Comparison of ENCODE assay signal across 11 cellular contexts in genomic region chr12:117049295-117049694, GRCh38. TPM values are rescaled to one million over a fixed set of nuclear protein-coding genes. Genes with fewer than 3 reads are reported as not detected.
"Had no signal": no experiment of that assay in that cellular context is flagged by ENCODE, and none has a peak within 500 bp of the region (broad histone marks: within the 10 kb centered on the region; RNA-seq: fewer than 3 reads in every experiment).

No MANE protein-coding gene starts in this region.

- H3K27me3 Mint-ChIP-seq: activated naive CD4-positive, alpha-beta T cell treated with anti-CD3 and anti-CD28 coated beads, Interleukin-2, amount 50 U/mL, for 24 hours had no signal

- H3K9me3 ChIP-seq: colonic mucosa, esophagus squamous epithelium, ovary, stomach, vagina had no signal

- DNase-seq: activated CD4-positive, CD25-positive, alpha-beta regulatory T cell; activated T-cell treated with anti-CD3 and anti-CD28 coated beads, Interleukin-2, amount 50 U/mL, for 1 hour; colonic mucosa; esophagus squamous epithelium; foreskin keratinocyte; ovary; small intestine; stomach; T-helper 1 cell had no signal

- H3K4me3 ChIP-seq: colonic mucosa, esophagus squamous epithelium, ovary, stomach, vagina had no signal

- H3K9me3 Mint-ChIP-seq: activated naive CD4-positive, alpha-beta T cell treated with anti-CD3 and anti-CD28 coated beads, Interleukin-2, amount 50 U/mL, for 24 hours had no signal

- H3K36me3 Mint-ChIP-seq: activated naive CD4-positive, alpha-beta T cell treated with anti-CD3 and anti-CD28 coated beads, Interleukin-2, amount 50 U/mL, for 24 hours had no signal

- H3K4me1 ChIP-seq: colonic mucosa, foreskin keratinocyte, vagina had no signal

- H3K27ac ChIP-seq: colonic mucosa, foreskin keratinocyte, ovary, vagina had no signal

- ATAC-seq: foreskin keratinocyte had no signal

- H3K4me3 Mint-ChIP-seq: activated naive CD4-positive, alpha-beta T cell treated with anti-CD3 and anti-CD28 coated beads, Interleukin-2, amount 50 U/mL, for 24 hours had no signal

- H3K27ac Mint-ChIP-seq: activated naive CD4-positive, alpha-beta T cell treated with anti-CD3 and anti-CD28 coated beads, Interleukin-2, amount 50 U/mL, for 24 hours had no signal

- H3K4me1 Mint-ChIP-seq: activated naive CD4-positive, alpha-beta T cell treated with anti-CD3 and anti-CD28 coated beads, Interleukin-2, amount 50 U/mL, for 24 hours had no signal

- H3K27me3 ChIP-seq: colonic mucosa, ovary, stomach, vagina had no signal

- H3K36me3 ChIP-seq: colonic mucosa, esophagus squamous epithelium, ovary, vagina had no signal

RNA-seq across cellular contexts. Expression of gene TESC, which starts 49.9 kb away (rescaled TPM):
- total RNA-seq: foreskin keratinocyte had no signal
